Comparison of ENCODE assay signal across 1 cellular context in the genomic region with DNA sequence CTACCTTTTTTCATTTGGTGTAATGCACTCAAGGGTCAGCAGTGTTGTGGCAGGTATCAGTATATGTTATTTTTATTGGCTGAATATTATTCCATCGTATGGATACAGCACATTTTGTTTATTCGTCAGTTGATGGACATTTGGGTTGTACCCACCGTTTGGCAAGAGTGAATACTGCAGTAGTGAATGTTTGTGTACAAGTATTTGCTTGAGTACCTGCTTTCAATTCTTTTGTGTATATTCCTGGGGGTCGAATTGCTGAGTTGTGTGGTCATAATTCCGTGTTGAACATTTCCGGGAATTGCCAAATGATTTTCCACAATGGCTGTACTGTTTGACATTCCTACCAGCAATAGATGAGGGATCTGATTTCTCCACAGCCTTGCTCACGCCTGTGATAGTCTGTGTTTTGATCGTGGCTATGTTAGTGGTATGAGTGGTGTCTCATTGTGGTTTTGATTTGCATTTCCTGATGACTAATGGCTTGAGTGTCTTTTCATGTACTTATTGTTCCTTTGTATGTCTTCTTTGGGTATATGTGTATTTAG.
TF ChIP-seq lines count a peak whose summit lies in the region.

No MANE protein-coding gene starts in this region.

TF ChIP-seq in HepG2, 621 proteins besides CTCF, POLR2A, EP300 and RAD21 (continued from another document and continues in another):
- TF ChIP-seq, protein P1, sequence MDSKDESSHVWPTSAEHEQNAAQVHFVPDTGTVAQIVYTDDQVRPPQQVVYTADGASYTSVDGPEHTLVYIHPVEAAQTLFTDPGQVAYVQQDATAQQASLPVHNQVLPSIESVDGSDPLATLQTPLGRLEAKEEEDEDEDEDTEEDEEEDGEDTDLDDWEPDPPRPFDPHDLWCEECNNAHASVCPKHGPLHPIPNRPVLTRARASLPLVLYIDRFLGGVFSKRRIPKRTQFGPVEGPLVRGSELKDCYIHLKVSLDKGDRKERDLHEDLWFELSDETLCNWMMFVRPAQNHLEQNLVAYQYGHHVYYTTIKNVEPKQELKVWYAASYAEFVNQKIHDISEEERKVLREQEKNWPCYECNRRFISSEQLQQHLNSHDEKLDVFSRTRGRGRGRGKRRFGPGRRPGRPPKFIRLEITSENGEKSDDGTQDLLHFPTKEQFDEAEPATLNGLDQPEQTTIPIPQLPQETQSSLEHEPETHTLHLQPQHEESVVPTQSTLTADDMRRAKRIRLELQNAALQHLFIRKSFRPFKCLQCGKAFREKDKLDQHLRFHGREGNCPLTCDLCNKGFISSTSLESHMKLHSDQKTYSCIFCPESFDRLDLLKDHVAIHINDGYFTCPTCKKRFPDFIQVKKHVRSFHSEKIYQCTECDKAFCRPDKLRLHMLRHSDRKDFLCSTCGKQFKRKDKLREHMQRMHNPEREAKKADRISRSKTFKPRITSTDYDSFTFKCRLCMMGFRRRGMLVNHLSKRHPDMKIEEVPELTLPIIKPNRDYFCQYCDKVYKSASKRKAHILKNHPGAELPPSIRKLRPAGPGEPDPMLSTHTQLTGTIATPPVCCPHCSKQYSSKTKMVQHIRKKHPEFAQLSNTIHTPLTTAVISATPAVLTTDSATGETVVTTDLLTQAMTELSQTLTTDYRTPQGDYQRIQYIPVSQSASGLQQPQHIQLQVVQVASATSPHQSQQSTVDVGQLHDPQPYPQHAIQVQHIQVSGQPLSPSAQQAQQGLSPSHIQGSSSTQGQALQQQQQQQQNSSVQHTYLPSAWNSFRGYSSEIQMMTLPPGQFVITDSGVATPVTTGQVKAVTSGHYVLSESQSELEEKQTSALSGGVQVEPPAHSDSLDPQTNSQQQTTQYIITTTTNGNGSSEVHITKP (CRISPR knock-in tag; IDR thresholded peaks at IDR 0.05; ENCODE audit: low read depth), result no peak
- TF ChIP-seq KDM2A (CRISPR knock-in tag; IDR thresholded peaks at IDR 0.05; ENCODE audit: borderline replicate concordance, low read depth) (no peak), SP1 (IDR thresholded peaks at IDR 0.05) (no peak), SP1 (CRISPR knock-in tag; IDR thresholded peaks at IDR 0.05) (no peak), HNRNPH1 (optimal IDR thresholded peaks at IDR 0.05; ENCODE audit: low read depth, low read length) (no peak), ZNF670 (CRISPR knock-in tag; IDR thresholded peaks at IDR 0.05; ENCODE audit: borderline replicate concordance) (no peak), ZNF761 (CRISPR knock-in tag; conservative IDR thresholded peaks at IDR 0.05) (no peak), SNRNP70 (IDR thresholded peaks at IDR 0.05; ENCODE audit: low read depth, low read length) (no peak), TRIM24 (CRISPR knock-in tag; IDR thresholded peaks at IDR 0.05) (no peak), HNRNPLL (IDR thresholded peaks at IDR 0.05; ENCODE audit: low read depth, low read length, poor library complexity, severe bottlenecking) (no peak), NFATC3 (CRISPR knock-in tag; IDR thresholded peaks at IDR 0.05) (no peak), SIX4 (CRISPR knock-in tag; IDR thresholded peaks at IDR 0.05) (peak; percentile 68), JUN (CRISPR knock-in tag; IDR thresholded peaks at IDR 0.05) (peak; percentile 94), ELF1 (CRISPR knock-in tag; IDR thresholded peaks at IDR 0.05) (peak; percentile 71), ZNF550 (CRISPR knock-in tag; IDR thresholded peaks at IDR 0.05; ENCODE audit: borderline replicate concordance) (no peak), HNF4A (CRISPR knock-in tag; IDR thresholded peaks at IDR 0.05) (no peak), GABPB1 (CRISPR knock-in tag; IDR thresholded peaks at IDR 0.05) (no peak), TOE1 (CRISPR knock-in tag; IDR thresholded peaks at IDR 0.05) (no peak), RFX5 (IDR thresholded peaks at IDR 0.05; ENCODE audit: low read depth, low read length) (no peak), U2AF2 (IDR thresholded peaks at IDR 0.05; ENCODE audit: low read depth, low read length) (no peak), MXI1 (IDR thresholded peaks at IDR 0.05; ENCODE audit: borderline replicate concordance, low read depth, low read length) (peak; percentile 45; the same call in 1 of the 3 replicates), PRMT3 (CRISPR knock-in tag; IDR thresholded peaks at IDR 0.05; ENCODE audit: borderline replicate concordance, low read depth) (no peak), ZNF350 (CRISPR knock-in tag; IDR thresholded peaks at IDR 0.05; ENCODE audit: borderline replicate concordance, low read depth) (no peak), ZBTB3 (CRISPR knock-in tag; IDR thresholded peaks at IDR 0.05; ENCODE audit: borderline replicate concordance, low read depth) (no peak), SRY (CRISPR knock-in tag; IDR thresholded peaks at IDR 0.05) (no peak), ZNF709 (CRISPR knock-in tag; IDR thresholded peaks at IDR 0.05) (no peak), TARDBP (CRISPR knock-in tag; IDR thresholded peaks at IDR 0.05) (peak; percentile 55; the same call in 1 of the 2 replicates), ZNF431 (CRISPR knock-in tag; IDR thresholded peaks at IDR 0.05; ENCODE audit: borderline replicate concordance, low read depth) (no peak), ZNF329 (CRISPR knock-in tag; IDR thresholded peaks at IDR 0.05; ENCODE audit: low read depth) (no peak), KLF16 (CRISPR knock-in tag; IDR thresholded peaks at IDR 0.05) (peak in 1 of 2 experiments; percentile 68; a peak in 1 of 4 replicates), XBP1 (CRISPR knock-in tag; IDR thresholded peaks at IDR 0.05) (no peak)
- TF ChIP-seq, protein P2, sequence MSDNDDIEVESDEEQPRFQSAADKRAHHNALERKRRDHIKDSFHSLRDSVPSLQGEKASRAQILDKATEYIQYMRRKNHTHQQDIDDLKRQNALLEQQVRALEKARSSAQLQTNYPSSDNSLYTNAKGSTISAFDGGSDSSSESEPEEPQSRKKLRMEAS (IDR thresholded peaks at IDR 0.05), result no peak
- TF ChIP-seq, protein P3, sequence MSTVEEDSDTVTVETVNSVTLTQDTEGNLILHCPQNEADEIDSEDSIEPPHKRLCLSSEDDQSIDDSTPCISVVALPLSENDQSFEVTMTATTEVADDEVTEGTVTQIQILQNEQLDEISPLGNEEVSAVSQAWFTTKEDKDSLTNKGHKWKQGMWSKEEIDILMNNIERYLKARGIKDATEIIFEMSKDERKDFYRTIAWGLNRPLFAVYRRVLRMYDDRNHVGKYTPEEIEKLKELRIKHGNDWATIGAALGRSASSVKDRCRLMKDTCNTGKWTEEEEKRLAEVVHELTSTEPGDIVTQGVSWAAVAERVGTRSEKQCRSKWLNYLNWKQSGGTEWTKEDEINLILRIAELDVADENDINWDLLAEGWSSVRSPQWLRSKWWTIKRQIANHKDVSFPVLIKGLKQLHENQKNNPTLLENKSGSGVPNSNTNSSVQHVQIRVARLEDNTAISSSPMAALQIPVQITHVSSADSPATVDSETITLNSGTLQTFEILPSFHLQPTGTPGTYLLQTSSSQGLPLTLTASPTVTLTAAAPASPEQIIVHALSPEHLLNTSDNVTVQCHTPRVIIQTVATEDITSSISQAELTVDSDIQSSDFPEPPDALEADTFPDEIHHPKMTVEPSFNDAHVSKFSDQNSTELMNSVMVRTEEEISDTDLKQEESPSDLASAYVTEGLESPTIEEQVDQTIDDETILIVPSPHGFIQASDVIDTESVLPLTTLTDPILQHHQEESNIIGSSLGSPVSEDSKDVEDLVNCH (CRISPR knock-in tag; IDR thresholded peaks at IDR 0.05), result no peak
- TF ChIP-seq, protein P4, sequence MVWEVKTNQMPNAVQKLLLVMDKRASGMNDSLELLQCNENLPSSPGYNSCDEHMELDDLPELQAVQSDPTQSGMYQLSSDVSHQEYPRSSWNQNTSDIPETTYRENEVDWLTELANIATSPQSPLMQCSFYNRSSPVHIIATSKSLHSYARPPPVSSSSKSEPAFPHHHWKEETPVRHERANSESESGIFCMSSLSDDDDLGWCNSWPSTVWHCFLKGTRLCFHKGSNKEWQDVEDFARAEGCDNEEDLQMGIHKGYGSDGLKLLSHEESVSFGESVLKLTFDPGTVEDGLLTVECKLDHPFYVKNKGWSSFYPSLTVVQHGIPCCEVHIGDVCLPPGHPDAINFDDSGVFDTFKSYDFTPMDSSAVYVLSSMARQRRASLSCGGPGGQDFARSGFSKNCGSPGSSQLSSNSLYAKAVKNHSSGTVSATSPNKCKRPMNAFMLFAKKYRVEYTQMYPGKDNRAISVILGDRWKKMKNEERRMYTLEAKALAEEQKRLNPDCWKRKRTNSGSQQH (CRISPR knock-in tag; IDR thresholded peaks at IDR 0.05; ENCODE audit: low read depth), result no peak
- TF ChIP-seq, protein P5, sequence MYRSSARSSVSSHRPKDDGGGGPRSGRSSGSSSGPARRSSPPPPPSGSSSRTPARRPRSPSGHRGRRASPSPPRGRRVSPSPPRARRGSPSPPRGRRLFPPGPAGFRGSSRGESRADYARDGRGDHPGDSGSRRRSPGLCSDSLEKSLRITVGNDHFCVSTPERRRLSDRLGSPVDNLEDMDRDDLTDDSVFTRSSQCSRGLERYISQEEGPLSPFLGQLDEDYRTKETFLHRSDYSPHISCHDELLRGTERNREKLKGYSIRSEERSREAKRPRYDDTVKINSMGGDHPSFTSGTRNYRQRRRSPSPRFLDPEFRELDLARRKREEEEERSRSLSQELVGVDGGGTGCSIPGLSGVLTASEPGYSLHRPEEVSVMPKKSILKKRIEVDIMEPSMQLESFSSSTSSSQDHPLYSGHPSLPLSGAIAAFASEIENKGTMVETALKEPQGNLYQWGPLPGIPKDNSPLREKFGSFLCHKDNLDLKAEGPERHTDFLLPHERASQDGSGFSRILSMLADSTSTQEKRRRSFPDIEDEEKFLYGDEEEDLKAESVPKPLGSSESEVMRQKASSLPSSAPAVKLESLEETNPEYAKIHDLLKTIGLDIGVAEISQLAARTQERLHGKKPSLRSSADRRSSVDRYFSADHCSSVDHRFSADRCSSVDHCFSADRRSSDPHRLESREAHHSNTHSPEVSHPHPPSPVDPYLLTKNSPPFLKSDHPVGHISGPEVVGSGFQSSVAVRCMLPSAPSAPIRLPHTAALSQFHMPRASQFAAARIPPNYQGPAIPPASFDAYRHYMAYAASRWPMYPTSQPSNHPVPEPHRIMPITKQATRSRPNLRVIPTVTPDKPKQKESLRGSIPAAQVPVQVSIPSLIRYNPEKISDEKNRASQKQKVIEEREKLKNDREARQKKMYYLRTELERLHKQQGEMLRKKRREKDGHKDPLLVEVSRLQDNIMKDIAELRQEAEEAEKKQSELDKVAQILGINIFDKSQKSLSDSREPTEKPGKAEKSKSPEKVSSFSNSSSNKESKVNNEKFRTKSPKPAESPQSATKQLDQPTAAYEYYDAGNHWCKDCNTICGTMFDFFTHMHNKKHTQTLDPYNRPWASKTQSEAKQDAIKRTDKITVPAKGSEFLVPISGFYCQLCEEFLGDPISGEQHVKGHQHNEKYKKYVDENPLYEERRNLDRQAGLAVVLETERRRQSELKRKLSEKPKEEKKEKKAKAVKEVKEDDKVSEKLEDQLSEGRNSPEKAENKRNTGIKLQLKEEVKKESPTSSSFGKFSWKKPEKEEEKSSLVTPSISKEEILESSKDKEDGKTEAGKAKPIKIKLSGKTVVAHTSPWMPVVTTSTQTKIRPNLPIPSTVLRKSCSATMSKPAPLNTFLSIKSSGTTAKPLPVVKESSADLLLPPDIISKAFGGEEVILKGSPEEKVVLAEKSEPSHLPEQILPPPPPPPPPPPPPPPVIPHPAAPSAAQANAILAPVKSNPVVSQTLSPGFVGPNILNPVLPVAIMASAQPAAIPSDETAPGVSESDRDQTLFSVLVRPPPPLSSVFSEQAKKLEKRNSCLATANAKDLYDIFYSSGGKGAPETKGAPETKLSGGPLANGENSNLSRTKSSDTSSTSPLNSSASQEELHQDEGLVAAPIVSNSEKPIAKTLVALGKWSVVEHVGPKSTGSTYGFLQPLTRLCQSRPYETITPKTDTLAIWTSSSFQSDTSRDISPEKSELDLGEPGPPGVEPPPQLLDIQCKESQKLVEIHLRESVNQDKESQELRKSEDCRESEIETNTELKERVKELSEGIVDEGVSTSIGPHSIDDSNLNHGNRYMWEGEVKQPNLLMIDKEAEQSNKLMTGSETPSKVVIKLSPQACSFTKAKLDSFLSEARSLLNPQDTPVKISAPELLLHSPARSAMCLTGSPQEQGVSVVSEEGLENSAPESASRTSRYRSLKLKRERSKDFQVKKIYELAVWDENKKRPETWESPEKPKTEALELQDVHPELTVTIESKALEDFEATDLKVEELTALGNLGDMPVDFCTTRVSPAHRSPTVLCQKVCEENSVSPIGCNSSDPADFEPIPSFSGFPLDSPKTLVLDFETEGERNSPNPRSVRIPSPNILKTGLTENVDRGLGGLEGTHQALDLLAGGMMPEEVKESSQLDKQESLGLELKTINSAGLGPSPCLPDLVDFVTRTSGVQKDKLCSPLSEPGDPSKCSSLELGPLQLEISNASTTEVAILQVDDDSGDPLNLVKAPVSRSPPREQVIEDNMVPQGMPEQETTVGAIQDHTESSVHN (CRISPR knock-in tag; IDR thresholded peaks at IDR 0.05), result no peak
- TF ChIP-seq, protein P6, sequence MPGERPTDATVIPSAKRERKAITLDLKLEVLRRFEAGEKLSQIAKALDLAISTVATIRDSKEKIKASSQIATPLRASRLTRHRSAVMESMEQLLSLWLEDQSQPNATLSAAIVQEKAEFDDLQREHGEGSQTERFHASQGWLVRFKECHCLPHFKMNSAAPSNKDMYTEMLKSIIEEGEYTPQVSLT (CRISPR knock-in tag; IDR thresholded peaks at IDR 0.05; ENCODE audit: borderline replicate concordance, low read depth), result no peak
- TF ChIP-seq, protein P7, sequence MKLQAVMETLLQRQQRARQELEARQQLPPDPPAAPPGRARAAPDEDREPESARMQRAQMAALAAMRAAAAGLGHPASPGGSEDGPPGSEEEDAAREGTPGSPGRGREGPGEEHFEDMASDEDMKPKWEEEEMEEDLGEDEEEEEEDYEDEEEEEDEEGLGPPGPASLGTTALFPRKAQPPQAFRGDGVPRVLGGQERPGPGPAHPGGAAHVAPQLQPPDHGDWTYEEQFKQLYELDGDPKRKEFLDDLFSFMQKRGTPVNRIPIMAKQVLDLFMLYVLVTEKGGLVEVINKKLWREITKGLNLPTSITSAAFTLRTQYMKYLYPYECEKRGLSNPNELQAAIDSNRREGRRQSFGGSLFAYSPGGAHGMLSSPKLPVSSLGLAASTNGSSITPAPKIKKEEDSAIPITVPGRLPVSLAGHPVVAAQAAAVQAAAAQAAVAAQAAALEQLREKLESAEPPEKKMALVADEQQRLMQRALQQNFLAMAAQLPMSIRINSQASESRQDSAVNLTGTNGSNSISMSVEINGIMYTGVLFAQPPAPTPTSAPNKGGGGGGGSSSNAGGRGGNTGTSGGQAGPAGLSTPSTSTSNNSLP (IDR thresholded peaks at IDR 0.05; ENCODE audit: low read depth, low read length), result peak; percentile 95
- TF ChIP-seq, protein P8, sequence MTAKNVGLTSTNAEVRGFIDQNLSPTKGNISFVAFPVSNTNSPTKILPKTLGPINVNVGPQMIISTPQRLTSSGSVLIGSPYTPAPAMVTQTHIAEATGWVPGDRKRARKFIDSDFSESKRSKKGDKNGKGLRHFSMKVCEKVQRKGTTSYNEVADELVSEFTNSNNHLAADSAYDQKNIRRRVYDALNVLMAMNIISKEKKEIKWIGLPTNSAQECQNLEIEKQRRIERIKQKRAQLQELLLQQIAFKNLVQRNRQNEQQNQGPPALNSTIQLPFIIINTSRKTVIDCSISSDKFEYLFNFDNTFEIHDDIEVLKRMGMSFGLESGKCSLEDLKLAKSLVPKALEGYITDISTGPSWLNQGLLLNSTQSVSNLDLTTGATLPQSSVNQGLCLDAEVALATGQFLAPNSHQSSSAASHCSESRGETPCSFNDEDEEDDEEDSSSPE (CRISPR knock-in tag; IDR thresholded peaks at IDR 0.05), result no peak
